11 cellular contexts compared by ENCODE assay signal in the genomic region with DNA sequence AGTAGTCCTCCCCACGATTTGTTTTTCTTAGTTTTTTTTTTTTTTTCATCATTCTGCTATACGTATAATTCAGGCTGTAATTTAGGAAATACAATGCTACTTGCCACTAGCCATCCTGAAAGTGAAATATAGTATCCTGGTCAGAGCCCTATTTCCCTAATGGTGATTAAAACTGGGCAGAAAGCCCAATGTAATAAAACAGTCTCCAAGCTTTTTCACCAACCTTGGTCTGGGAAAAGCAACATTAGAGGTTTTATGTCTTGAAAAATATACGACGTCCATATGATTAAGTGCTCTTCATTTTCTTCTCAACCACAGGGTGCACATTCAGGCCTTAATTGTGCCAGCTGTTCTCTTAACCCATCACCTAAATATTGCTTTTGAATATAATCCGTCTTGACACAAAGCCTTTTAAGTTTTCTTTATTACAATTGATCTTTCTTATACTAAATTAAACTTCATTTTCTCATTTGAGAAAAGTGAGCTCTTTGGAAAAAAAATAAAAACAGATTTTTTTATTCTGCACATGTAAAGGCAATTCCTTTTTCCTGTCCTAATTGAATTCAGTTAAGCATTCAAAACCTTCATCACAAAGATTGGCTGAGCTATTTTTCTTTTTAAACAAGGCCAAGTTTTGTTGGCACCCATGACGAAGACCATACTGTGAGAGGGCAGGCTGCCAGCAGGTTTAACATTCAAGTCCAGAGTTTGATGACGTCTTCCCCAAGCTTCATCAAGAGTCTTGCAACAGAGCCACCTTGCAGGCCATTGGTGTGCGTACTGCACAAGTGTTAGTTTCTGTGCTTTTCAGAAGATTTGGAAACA. TPM values are rescaled to one million over a fixed set of nuclear protein-coding genes. Genes with fewer than 3 reads are reported as not detected.
DNase-seq lines count a peak whose midpoint lies in the region; ATAC-seq and TF ChIP-seq lines count a peak whose summit lies in the region.
"Had no signal": no experiment of that assay in that cellular context is flagged by ENCODE, and none has a peak within 500 bp of the region (broad histone marks: within the 10 kb centered on the region; RNA-seq: fewer than 3 reads in every experiment).

No MANE protein-coding gene starts in this region.

- TF ChIP-seq CTCF in smooth muscle cell (IDR thresholded peaks at IDR 0.05; ENCODE audit: borderline replicate concordance, insufficient read depth, poor library complexity, severe bottlenecking) (no peak), psoas muscle (IDR thresholded peaks at IDR 0.05) (no peak)

- no peak overlapping the region for H3K4me2 ChIP-seq in smooth muscle cell

- H2AFZ ChIP-seq in smooth muscle cell (ENCODE audit: low read depth): no peak overlapping the region

- no peaks in the 10 kb centered on the region for H3K36me3 ChIP-seq in effector memory CD4-positive, alpha-beta T cell (ENCODE audit: control insufficient read depth, insufficient read depth, low read length)
- H3K36me3 ChIP-seq in smooth muscle cell (ENCODE audit: low read depth) (no peaks in the 10 kb centered on the region), psoas muscle (ENCODE audit: insufficient read depth in 1 of 2, low read depth in 1 of 2) (no peaks in the 10 kb centered on the region)
- H3K36me3 ChIP-seq: gastrocnemius medialis had no signal

- H3K27me3 ChIP-seq in effector memory CD4-positive, alpha-beta T cell (replicated peaks; ENCODE audit: control insufficient read depth, insufficient read depth, low read length, poor library complexity, severe bottlenecking): no peaks in the 10 kb centered on the region
- H3K27me3 ChIP-seq in smooth muscle cell (ENCODE audit: low read depth) (no peaks in the 10 kb centered on the region), psoas muscle (ENCODE audit: insufficient read depth in 3 of 3, low read length in 2 of 3) (no peaks in the 10 kb centered on the region)
- H3K27me3 ChIP-seq: gastrocnemius medialis had no signal

- H4K20me1 ChIP-seq in smooth muscle cell (ENCODE audit: low read depth): no peaks in the 10 kb centered on the region

- no peak overlapping the region for H3K27ac ChIP-seq in effector memory CD4-positive, alpha-beta T cell (ENCODE audit: insufficient read depth, low read length, poor library complexity, severe bottlenecking)
- H3K27ac ChIP-seq in smooth muscle cell (ENCODE audit: low read depth) (no peak overlapping the region), psoas muscle (no peak overlapping the region)
- H3K27ac ChIP-seq: C4-2B, gastrocnemius medialis had no signal

- WGBS in smooth muscle cell (ENCODE audit: low lambda C conversion rate): 83% methylated on average over 8 of the region's 8 CpGs
- 41 to 51% (median 50%) methylated on average over 8 of the region's 8 CpGs for WGBS in psoas muscle, 3 donors

- intact Hi-C loops in psoas muscle (cut with DNase I): no loop called here

- H3F3A ChIP-seq in smooth muscle cell (ENCODE audit: low read depth): peaks cover 5% of the 10 kb centered on the region

- H3K9me3 ChIP-seq in effector memory CD4-positive, alpha-beta T cell (ENCODE audit: control insufficient read depth, low read length): no peaks in the 10 kb centered on the region
- H3K9me3 ChIP-seq in smooth muscle cell (replicated peaks; ENCODE audit: low read depth): no peaks in the 10 kb centered on the region
- H3K9me3 ChIP-seq in psoas muscle: no peaks in the 10 kb centered on the region
- H3K9me3 ChIP-seq: gastrocnemius medialis had no signal

- ATAC-seq in HG03378 (IDR thresholded peaks at IDR 0.05; ENCODE audit: unreplicated experiment): no peak
- no peak for ATAC-seq in psoas muscle
- ATAC-seq: gastrocnemius medialis had no signal

- no peak overlapping the region for H3K4me3 ChIP-seq in effector memory CD4-positive, alpha-beta T cell (ENCODE audit: insufficient read depth, low read depth, low read length, poor library complexity, severe bottlenecking)
- H3K4me3 ChIP-seq in smooth muscle cell (no peak overlapping the region), psoas muscle (no peak overlapping the region)
- H3K4me3 ChIP-seq: gastrocnemius medialis had no signal

- H3K4me1 ChIP-seq in effector memory CD4-positive, alpha-beta T cell (ENCODE audit: control insufficient read depth, insufficient read depth, low read length, poor library complexity, severe bottlenecking): no peaks in the 10 kb centered on the region
- H3K4me1 ChIP-seq in smooth muscle cell (ENCODE audit: low read depth) (peaks cover 20% of the 10 kb centered on the region), psoas muscle (no peaks in the 10 kb centered on the region)

- no peaks in the 10 kb centered on the region for H3K79me2 ChIP-seq in smooth muscle cell (ENCODE audit: low read depth)

- H3K9ac ChIP-seq in smooth muscle cell (ENCODE audit: low read depth): no peak overlapping the region

- peak; percentile 96 for DNase-seq in DMS 273 treated with DMSO at 0.1 percent for 48 hours (lab: John Stamatoyannopoulos, UW)
- DNase-seq in NCI-H1930 (lab: John Stamatoyannopoulos, UW): peak; percentile 85 to 96
- DNase-seq in amniotic epithelial cell (ENCODE audit: low read depth): peak; percentile 69
- DNase-seq in kidney tubule cell (ENCODE audit: low spot score): peak; percentile 26
- no peak for DNase-seq in effector memory CD4-positive, alpha-beta T cell
- DNase-seq in smooth muscle cell (lab: John Stamatoyannopoulos, UW; ENCODE audit: unreplicated experiment): no peak
- DNase-seq in psoas muscle: no peak
- DNase-seq: gastrocnemius medialis, naive B cell had no signal

RNA-seq across cellular contexts. Expression of a gene that starts 52.7 kb away (rescaled TPM):
- total RNA-seq in smooth muscle cell (18.7 and 23.2 TPM in 2 replicates), psoas muscle (1 to 10 TPM in 3 of 4 donors, under 1 TPM in 1; 0.81 to 6.5 (median 2.7) TPM)
- polyA plus RNA-seq in smooth muscle cell (1.8 and 15.4 TPM in 2 replicates), psoas muscle (1 to 10 TPM in 2 of 3 donors, under 1 TPM in 1; 0.72 to 1.8 (median 1.4) TPM)

Comparison
In these comparisons a context has a peak if more than half of its experiments do, and no peak if none do; other contexts are left out.
1. DNase-seq: peak in DMS 273 treated with DMSO at 0.1 percent for 48 hours (single experiment), NCI-H1930 (2 of 2), amniotic epithelial cell (single experiment) and kidney tubule cell (single experiment); none in effector memory CD4-positive, alpha-beta T cell (0 of 3), smooth muscle cell (single experiment) and psoas muscle (0 of 2).